12 cellular contexts compared by ENCODE assay signal in genomic region chr1:167491586-167492408, GRCh38. TPM values are rescaled to one million over a fixed set of nuclear protein-coding genes. Genes with fewer than 3 reads are reported as not detected.
DNase-seq lines count a peak whose midpoint lies in the region; ATAC-seq lines count a peak whose summit lies in the region.
"Had no signal": no experiment of that assay in that cellular context is flagged by ENCODE, and none has a peak within 500 bp of the region (broad histone marks: within the 10 kb centered on the region; RNA-seq: fewer than 3 reads in every experiment).

No MANE protein-coding gene starts in this region.

- in situ Hi-C loops in SK-MEL-5 (cut with HindIII; ENCODE audit: low pct_unique_long_range_greater_than_20kb, low sequenced_read_pairs), result no loop called here

- H3K4me1 Mint-ChIP-seq in stimulated activated naive CD8-positive, alpha-beta T cell treated with anti-CD3 and anti-CD28 coated beads, Interleukin-15, amount 100 ng/mL, for 72 hours, result peaks cover 99% of the 10 kb centered on the region

- peak; percentile 55 for DNase-seq in activated T-cell treated with anti-CD3 and anti-CD28 coated beads, Interleukin-2, amount 50 U/mL, for 1 hour
- no peak for DNase-seq in activated T-cell treated with anti-CD3 and anti-CD28 coated beads for 4 hours
- peak; percentile 11 for DNase-seq in SK-MEL-5 (ENCODE audit: low read depth, low spot score)
- DNase-seq in cerebellar cortex (ENCODE audit: low spot score), result peak; percentile 76
- DNase-seq in stimulated activated naive CD8-positive, alpha-beta T cell treated with anti-CD3 and anti-CD28 coated beads, Interleukin-15, amount 100 ng/mL, for 72 hours, result peak; percentile 59 to 66
- DNase-seq in NCI-H748 treated with DMSO at 0.1 percent for 48 hours (lab: John Stamatoyannopoulos, UW), result no peak
- DNase-seq in cerebellum (ENCODE audit: low spot score), result no peak
- DNase-seq: mucosa of descending colon, NCI-H2171 treated with DMSO at 0.1 percent for 48 hours, stomach had no signal

- no peaks in the 10 kb centered on the region for H3K9me3 Mint-ChIP-seq in stimulated activated naive CD8-positive, alpha-beta T cell treated with anti-CD3 and anti-CD28 coated beads, Interleukin-15, amount 100 ng/mL, for 72 hours

- H3K27me3 Mint-ChIP-seq in stimulated activated naive CD8-positive, alpha-beta T cell treated with anti-CD3 and anti-CD28 coated beads, Interleukin-15, amount 100 ng/mL, for 72 hours, result no peaks in the 10 kb centered on the region

- H3K27ac Mint-ChIP-seq in stimulated activated naive CD8-positive, alpha-beta T cell treated with anti-CD3 and anti-CD28 coated beads, Interleukin-15, amount 100 ng/mL, for 72 hours, result peak overlapping the region; percentile 90 to 98

- H3K4me3 Mint-ChIP-seq in stimulated activated naive CD8-positive, alpha-beta T cell treated with anti-CD3 and anti-CD28 coated beads, Interleukin-15, amount 100 ng/mL, for 72 hours, result peak overlapping the region; percentile 79 to 80

- peak; percentile 69 for ATAC-seq in stimulated activated naive CD8-positive, alpha-beta T cell treated with anti-CD3 and anti-CD28 coated beads, Interleukin-15, amount 100 ng/mL, for 72 hours
- ATAC-seq in GM18861 (IDR thresholded peaks at IDR 0.05; ENCODE audit: unreplicated experiment), result no peak

RNA-seq across cellular contexts. Expression of gene CD247, which starts 26.5 kb away (rescaled TPM):
- total RNA-seq in SK-MEL-5 (2014; rRNA removed; shearing (Covaris generic)), result 0.77 TPM in 1 of 2 replicates, not detected in the other
- polyA plus RNA-seq in SK-MEL-5 (2015; cell fraction: cytosol; rRNA removed), result 0.56 and 0.63 TPM in 2 replicates
- 0.66 and 1.4 TPM in 2 replicates for polyA plus RNA-seq in SK-MEL-5 (2015; cell fraction: nucleus; rRNA removed)
- total RNA-seq in cerebellum, result 0.82 TPM
- total RNA-seq: hepatocyte had no signal
- polyA plus RNA-seq: hepatocyte had no signal

Comparison
In these comparisons a context has a peak if more than half of its experiments do, and no peak if none do; other contexts are left out.
1. DNase-seq: peak in activated T-cell treated with anti-CD3 and anti-CD28 coated beads, Interleukin-2, amount 50 U/mL, for 1 hour (single experiment), SK-MEL-5 (single experiment), cerebellar cortex (single experiment) and stimulated activated naive CD8-positive, alpha-beta T cell treated with anti-CD3 and anti-CD28 coated beads, Interleukin-15, amount 100 ng/mL, for 72 hours (2 of 2); none in activated T-cell treated with anti-CD3 and anti-CD28 coated beads for 4 hours (single experiment), NCI-H748 treated with DMSO at 0.1 percent for 48 hours (single experiment) and cerebellum (single experiment).